30 cellular contexts compared by ENCODE assay signal in the genomic region with DNA sequence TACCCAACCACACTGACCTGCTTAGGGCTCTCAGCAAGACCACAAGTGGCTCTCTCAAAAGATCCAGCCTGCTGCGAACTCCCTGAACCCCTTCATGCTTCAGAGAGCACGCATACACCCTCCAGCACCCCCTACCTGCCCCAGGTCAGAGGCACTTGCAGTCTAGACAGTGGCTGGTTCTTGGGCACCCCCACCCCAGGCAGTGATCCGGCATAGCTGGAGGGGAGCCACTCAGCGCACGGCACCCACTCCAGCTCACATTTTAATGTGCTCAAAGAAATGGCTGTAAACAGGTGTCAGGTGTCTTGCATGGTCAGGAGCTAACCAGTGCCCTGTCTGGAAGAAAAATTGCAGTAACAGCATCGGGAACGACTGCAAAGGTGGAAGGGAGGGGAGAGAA.
DNase-seq lines count a peak whose midpoint lies in the region; ATAC-seq and TF ChIP-seq lines count a peak whose summit lies in the region.
"Had no signal": no experiment of that assay in that cellular context is flagged by ENCODE, and none has a peak within 500 bp of the region (broad histone marks: within the 10 kb centered on the region; RNA-seq: fewer than 3 reads in every experiment).

No MANE protein-coding gene starts in this region.

- no peaks in the 10 kb centered on the region for H3K4me1 ChIP-seq in GM23338 (ENCODE audit: insufficient read depth)

- peak; percentile 84 for ATAC-seq in GM23338
- peak; percentile 62 for ATAC-seq in WTC11
- ATAC-seq: esophagus mucosa, heart left ventricle, HepG2 had no signal

- H3K9me3 Mint-ChIP-seq in GM23338, result no peaks in the 10 kb centered on the region
- 0 out of 2 replicates have a peak, but pooled peaks cover 7% of the 10 kb centered on the region for H3K9me3 Mint-ChIP-seq in WTC11
- H3K9me3 Mint-ChIP-seq: neural crest cell had no signal

- no peaks in the 10 kb centered on the region; the same call in 2 of the 3 replicates for H3K36me3 Mint-ChIP-seq in GM23338 (ENCODE audit: low read depth)
- H3K36me3 Mint-ChIP-seq in WTC11, result no peaks in the 10 kb centered on the region
- H3K36me3 Mint-ChIP-seq: activated naive CD8-positive, alpha-beta T cell had no signal

- H3K27ac Mint-ChIP-seq in GM23338 (no peak overlapping the region), WTC11 (peak overlapping the region; percentile 43)
- H3K27ac Mint-ChIP-seq: activated naive CD8-positive, alpha-beta T cell had no signal

- H2AFZ ChIP-seq in GM23338, result peak overlapping the region; percentile 28; the same call in 1 of the 2 replicates
- H2AFZ ChIP-seq: parathyroid adenoma had no signal

- TF ChIP-seq CTCF in GM23338 (conservative IDR thresholded peaks at IDR 0.05; ENCODE audit: low read depth in 2 of 2) (peak; percentile 10 to 30; a peak in 2 of 4 replicates), WTC11 (IDR thresholded peaks at IDR 0.05) (no peak)

- peaks cover 9% of the 10 kb centered on the region for H3K4me1 Mint-ChIP-seq in GM23338
- H3K4me1 Mint-ChIP-seq in WTC11, result peaks cover 8% of the 10 kb centered on the region

- no peaks in the 10 kb centered on the region for H3K36me3 ChIP-seq in GM23338 (ENCODE audit: insufficient read depth)
- H3K36me3 ChIP-seq: BLaER1, heart left ventricle, SJCRH30, stomach had no signal

- H3K27me3 Mint-ChIP-seq in GM23338 (ENCODE audit: insufficient read depth, low read depth, poor library complexity) (peaks cover 5% of the 10 kb centered on the region), WTC11 (ENCODE audit: low read depth) (no peaks in the 10 kb centered on the region; the same call in 1 of the 2 replicates)
- H3K27me3 Mint-ChIP-seq: activated naive CD8-positive, alpha-beta T cell had no signal

- H3K27me3 ChIP-seq in GM23338 (ENCODE audit: insufficient read depth), result no peaks in the 10 kb centered on the region
- H3K27me3 ChIP-seq: BLaER1, heart left ventricle, SJCRH30, stomach had no signal

- no peak overlapping the region for H3K4me3 ChIP-seq in GM23338
- H3K4me3 ChIP-seq: BLaER1, heart left ventricle, SJCRH30, stomach had no signal

- CTCF ChIA-PET in WTC11 (lab: Charles Lee), result interaction anchor here (0.8 to 4.9 kb wide), 7 partner anchors 9 to 162 kb away, joined by 3 to 23 read pairs (median 4); no protein-coding TSS in a partner anchor

- no peak overlapping the region for H3K27ac ChIP-seq in GM23338 (ENCODE audit: low read depth)
- H3K27ac ChIP-seq: BLaER1, heart left ventricle, parathyroid adenoma, SJCRH30, stomach had no signal

- H4K20me1 ChIP-seq in GM23338 (replicated peaks; ENCODE audit: insufficient read depth), result no peaks in the 10 kb centered on the region
- H4K20me1 ChIP-seq: BLaER1 had no signal

- POLR2A ChIA-PET in WTC11 (lab: Charles Lee), result no interaction called here

- peak; percentile 39 for DNase-seq in GM23338 (ENCODE audit: low spot score)
- DNase-seq in NCI-H128 (lab: John Stamatoyannopoulos, UW; ENCODE audit: unreplicated experiment), result peak; percentile 9
- no peak for DNase-seq in WTC11 (ENCODE audit: low spot score)
- DNase-seq in posterior vena cava (ENCODE audit: low spot score), result peak; percentile 58
- DNase-seq in GF-D8 (lab: John Stamatoyannopoulos, UW), result no peak
- no peak for DNase-seq in NCI-H1436 treated with DMSO at 0.1 percent for 48 hours (lab: John Stamatoyannopoulos, UW)
- no peak for DNase-seq in kidney glomerular epithelial cell (lab: John Stamatoyannopoulos, UW)
- DNase-seq: activated CD4-positive, alpha-beta T cell treated with anti-CD3 and anti-CD28 coated beads, Interleukin-2, amount 50 U/mL, for 1 hour; activated effector memory CD4-positive, alpha-beta T cell treated with Interleukin-2 at 50 U/mL for 16 hours; activated T-cell treated with anti-CD3 and anti-CD28 coated beads, Interleukin-2, amount 50 U/mL, for 1 hour; DMS153; HCEC 1CT; heart left ventricle; mammary epithelial cell; MM.1S; NCI-H1694; NCI-H2227 treated with DMSO at 0.1 percent for 48 hours; NCI-H82; RPMI8226; SJCRH30; stimulated activated CD4-positive, alpha-beta T cell treated with anti-CD3 and anti-CD28 coated beads, Interleukin-1b, Interleukin-23, amount 100 ng/mL, for 48 hours; stomach; SW 1271; T-helper 9 cell had no signal

- no peaks in the 10 kb centered on the region for H3K9me2 ChIP-seq in GM23338 (ENCODE audit: insufficient read depth)

- intact Hi-C loops in posterior vena cava (cut with DNase I), result no loop called here

- H3F3A ChIP-seq in GM23338 (replicated peaks; ENCODE audit: low read depth), result no peaks in the 10 kb centered on the region

- no peak overlapping the region for H3K4me2 ChIP-seq in GM23338
- H3K4me2 ChIP-seq: BLaER1 had no signal

- no peaks in the 10 kb centered on the region for H3K79me2 ChIP-seq in GM23338 (replicated peaks; ENCODE audit: insufficient read depth)
- H3K79me2 ChIP-seq: parathyroid adenoma had no signal

- H3K4me3 Mint-ChIP-seq in GM23338 (no peak overlapping the region), WTC11 (no peak overlapping the region)
- H3K4me3 Mint-ChIP-seq: activated naive CD8-positive, alpha-beta T cell; neural crest cell had no signal

TF ChIP-seq in GM23338, 12 proteins besides CTCF, POLR2A, EP300 and RAD21 (continues in another document):
- TF ChIP-seq ZNF114 (CRISPR knock-in tag; IDR thresholded peaks at IDR 0.05), result no peak
- no peak for TF ChIP-seq POLR2AphosphoS5 (IDR thresholded peaks at IDR 0.05; ENCODE audit: low read depth)
- no peak for TF ChIP-seq NANOG (IDR thresholded peaks at IDR 0.05; ENCODE audit: borderline replicate concordance)

TF ChIP-seq in WTC11, 78 proteins besides CTCF, POLR2A, EP300 and RAD21 (continues in another document):
- TF ChIP-seq ARID4B (CRISPR knock-in tag; IDR thresholded peaks at IDR 0.05; ENCODE audit: borderline replicate concordance), result no peak
- no peak for TF ChIP-seq ZSCAN18 (CRISPR knock-in tag; IDR thresholded peaks at IDR 0.05)
- TF ChIP-seq CDX4 (CRISPR knock-in tag; IDR thresholded peaks at IDR 0.05; ENCODE audit: borderline replicate concordance), result no peak
- TF ChIP-seq ZNF423 (CRISPR knock-in tag; IDR thresholded peaks at IDR 0.05), result no peak
- TF ChIP-seq, protein P1, sequence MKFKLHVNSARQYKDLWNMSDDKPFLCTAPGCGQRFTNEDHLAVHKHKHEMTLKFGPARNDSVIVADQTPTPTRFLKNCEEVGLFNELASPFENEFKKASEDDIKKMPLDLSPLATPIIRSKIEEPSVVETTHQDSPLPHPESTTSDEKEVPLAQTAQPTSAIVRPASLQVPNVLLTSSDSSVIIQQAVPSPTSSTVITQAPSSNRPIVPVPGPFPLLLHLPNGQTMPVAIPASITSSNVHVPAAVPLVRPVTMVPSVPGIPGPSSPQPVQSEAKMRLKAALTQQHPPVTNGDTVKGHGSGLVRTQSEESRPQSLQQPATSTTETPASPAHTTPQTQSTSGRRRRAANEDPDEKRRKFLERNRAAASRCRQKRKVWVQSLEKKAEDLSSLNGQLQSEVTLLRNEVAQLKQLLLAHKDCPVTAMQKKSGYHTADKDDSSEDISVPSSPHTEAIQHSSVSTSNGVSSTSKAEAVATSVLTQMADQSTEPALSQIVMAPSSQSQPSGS (CRISPR knock-in tag; IDR thresholded peaks at IDR 0.05; ENCODE audit: borderline replicate concordance, low read depth), result no peak

Comparison
In these comparisons a context has a peak if more than half of its experiments do, and no peak if none do; other contexts are left out.
1. DNase-seq: peak in GM23338 (single experiment), NCI-H128 (single experiment) and posterior vena cava (single experiment); none in WTC11 (single experiment), GF-D8 (single experiment), NCI-H1436 treated with DMSO at 0.1 percent for 48 hours (single experiment) and kidney glomerular epithelial cell (single experiment).